ENCODE assay signal across 20 cellular contexts in genomic region chr7:157744786-157745601, GRCh38.
"Had no signal": no experiment of that assay in that cellular context is flagged by ENCODE, and none has a peak within 500 bp of the region (broad histone marks: within the 10 kb centered on the region; RNA-seq: fewer than 3 reads in every experiment).

No MANE protein-coding gene starts in this region.

- H3K4me3 ChIP-seq: heart left ventricle, spleen, thyroid gland, vagina had no signal

- H3K4me1 Mint-ChIP-seq: stimulated activated naive B cell treated with anti-CD40 and anti-IgM and Interleukin-4, amounts not matched to agents 10 μg/mL and 1 μg/mL and 100 μg/mL, for 72 hours had no signal

- H3K9me3 ChIP-seq: heart left ventricle, neutrophil, spleen, thyroid gland, vagina had no signal

- H3K9me3 Mint-ChIP-seq: nephron; stimulated activated naive B cell treated with anti-CD40 and anti-IgM and Interleukin-4, amounts not matched to agents 10 μg/mL and 1 μg/mL and 100 μg/mL, for 72 hours; type B pancreatic cell had no signal

- DNase-seq: effector memory CD4-positive, alpha-beta T cell; heart left ventricle; hippocampal formation; islet precursor cell; mammary epithelial cell; spleen; stimulated activated CD4-positive, alpha-beta T cell treated with anti-CD3 and anti-CD28 coated beads, Interleukin-15, amount 100 ng/mL, for 24 hours; stimulated activated CD4-positive, alpha-beta T cell treated with anti-CD3 and anti-CD28 coated beads, Interleukin-1b, Interleukin-23, amount 100 ng/mL, for 48 hours; stimulated activated CD4-positive, alpha-beta T cell treated with anti-CD3 and anti-CD28 coated beads, Interleukin-4, amount 100 ng/mL, for 24 hours; stimulated activated naive B cell treated with anti-CD40 and anti-IgM and Interleukin-4, amounts not matched to agents 10 μg/mL and 1 μg/mL and 100 μg/mL, for 72 hours; thyroid gland had no signal

- H3K36me3 Mint-ChIP-seq: stimulated activated naive B cell treated with anti-CD40 and anti-IgM and Interleukin-4, amounts not matched to agents 10 μg/mL and 1 μg/mL and 100 μg/mL, for 72 hours; type B pancreatic cell had no signal

- ATAC-seq: esophagus mucosa, left lobe of liver, sciatic nerve had no signal

- H3K4me1 ChIP-seq: heart left ventricle, spleen, thyroid gland, vagina had no signal

- H3K27me3 ChIP-seq: neutrophil, thyroid gland, vagina had no signal

- H3K27ac ChIP-seq: heart left ventricle, neutrophil, spleen, thyroid gland, vagina had no signal

- H3K4me3 Mint-ChIP-seq: nephron; stimulated activated naive B cell treated with anti-CD40 and anti-IgM and Interleukin-4, amounts not matched to agents 10 μg/mL and 1 μg/mL and 100 μg/mL, for 72 hours; type B pancreatic cell had no signal

- H3K27ac Mint-ChIP-seq: nephron; stimulated activated naive B cell treated with anti-CD40 and anti-IgM and Interleukin-4, amounts not matched to agents 10 μg/mL and 1 μg/mL and 100 μg/mL, for 72 hours; type B pancreatic cell had no signal

- H3K36me3 ChIP-seq: heart left ventricle, neutrophil, spleen, thyroid gland, vagina had no signal

- FAIRE-seq: endometrium, frontal cortex had no signal
